16 cellular contexts compared by ENCODE assay signal in genomic region chr5:124043456-124043855, GRCh38.
DNase-seq lines count a peak whose midpoint lies in the region; ATAC-seq and TF ChIP-seq lines count a peak whose summit lies in the region.
"Had no signal": no experiment of that assay in that cellular context is flagged by ENCODE, and none has a peak within 500 bp of the region (broad histone marks: within the 10 kb centered on the region; RNA-seq: fewer than 3 reads in every experiment).

No MANE protein-coding gene starts in this region.

- H3K27ac ChIP-seq in WERI-Rb-1 (no peak overlapping the region), osteoblast (ENCODE audit: low read depth, low read length) (no peak overlapping the region)
- H3K27ac ChIP-seq: SJCRH30, stomach had no signal

- no peak overlapping the region for H3K4me3 ChIP-seq in WERI-Rb-1 (ENCODE audit: low read depth, low read length)
- H3K4me3 ChIP-seq in osteoblast (ENCODE audit: insufficient read depth, low read length) = no peak overlapping the region
- H3K4me3 ChIP-seq: SJCRH30, stomach had no signal

- no peak overlapping the region for H3K4me2 ChIP-seq in osteoblast (ENCODE audit: insufficient read depth, low read length)

- no peaks in the 10 kb centered on the region for H4K20me1 ChIP-seq in osteoblast (ENCODE audit: insufficient read depth, low read length)

- no peak overlapping the region for H2AFZ ChIP-seq in osteoblast (ENCODE audit: low read length)

- ATAC-seq in HG03432 (IDR thresholded peaks at IDR 0.05; ENCODE audit: unreplicated experiment) = no peak
- ATAC-seq: left lobe of liver had no signal

- no peaks in the 10 kb centered on the region for H3K4me1 ChIP-seq in osteoblast (ENCODE audit: insufficient read depth, low read length)
- H3K4me1 ChIP-seq: SJCRH30 had no signal

- H3K36me3 ChIP-seq in WERI-Rb-1 (no peaks in the 10 kb centered on the region), osteoblast (ENCODE audit: insufficient read depth, low read length) (no peaks in the 10 kb centered on the region)
- H3K36me3 ChIP-seq: SJCRH30, stomach had no signal

- H3K79me2 ChIP-seq in osteoblast (ENCODE audit: insufficient read depth, low read length) = no peaks in the 10 kb centered on the region

- peak; percentile 58 for TF ChIP-seq CTCF in WERI-Rb-1 (IDR thresholded peaks at IDR 0.05; ENCODE audit: low read depth, low read length)
- no peak for TF ChIP-seq CTCF in osteoblast (IDR thresholded peaks at IDR 0.05; ENCODE audit: extremely low read depth, low read depth, low read length)

- no peaks in the 10 kb centered on the region for H3K27me3 ChIP-seq in WERI-Rb-1 (ENCODE audit: insufficient read depth, low read depth, severe bottlenecking)
- H3K27me3 ChIP-seq in osteoblast (ENCODE audit: insufficient read depth, low read length) = no peaks in the 10 kb centered on the region
- H3K27me3 ChIP-seq: SJCRH30, stomach had no signal

- DNase-seq in NCI-H748 (lab: John Stamatoyannopoulos, UW; ENCODE audit: unreplicated experiment) (peak; percentile 27), NCI-H748 treated with DMSO at 0.1 percent for 48 hours (lab: John Stamatoyannopoulos, UW) (no peak), Kasumi-1 (lab: John Stamatoyannopoulos, UW) (peak; percentile 47), WERI-Rb-1 (peak; percentile 52), osteoblast (ENCODE audit: insufficient read length, low spot score, missing footprints) (peak; percentile 3), midbrain (lab: John Stamatoyannopoulos, UW) (no peak)
- no peak for DNase-seq in central memory CD4-positive, alpha-beta T cell
- DNase-seq: activated CD4-positive, alpha-beta T cell treated with anti-CD3 and anti-CD28 coated beads, Interleukin-2, amount 10 ng/mL, durations not matched to agents 7 days and 5 days; activated effector memory CD4-positive, alpha-beta T cell treated with anti-CD3 and anti-CD28 coated beads, Interleukin-2, amount 50 U/mL, for 16 hours; NCI-H1694 treated with DMSO at 0.1 percent for 48 hours; occipital lobe; stimulated activated CD4-positive, alpha-beta T cell treated with anti-CD3 and anti-CD28 coated beads, Interleukin-4, amount 100 ng/mL, for 1 hour; stomach had no signal

- H3K9me3 ChIP-seq in WERI-Rb-1 (ENCODE audit: severe bottlenecking) = peaks cover 4% of the 10 kb centered on the region
- no peaks in the 10 kb centered on the region for H3K9me3 ChIP-seq in osteoblast (ENCODE audit: low read depth, low read length)
- H3K9me3 ChIP-seq: SJCRH30, stomach had no signal

Comparison
In these comparisons a context has a peak if more than half of its experiments do, and no peak if none do; other contexts are left out.
1. DNase-seq: peak in NCI-H748 (single experiment), Kasumi-1 (2 of 2), WERI-Rb-1 (single experiment) and osteoblast (single experiment); none in NCI-H748 treated with DMSO at 0.1 percent for 48 hours (single experiment), midbrain (single experiment) and central memory CD4-positive, alpha-beta T cell (single experiment).